In the genomic region with DNA sequence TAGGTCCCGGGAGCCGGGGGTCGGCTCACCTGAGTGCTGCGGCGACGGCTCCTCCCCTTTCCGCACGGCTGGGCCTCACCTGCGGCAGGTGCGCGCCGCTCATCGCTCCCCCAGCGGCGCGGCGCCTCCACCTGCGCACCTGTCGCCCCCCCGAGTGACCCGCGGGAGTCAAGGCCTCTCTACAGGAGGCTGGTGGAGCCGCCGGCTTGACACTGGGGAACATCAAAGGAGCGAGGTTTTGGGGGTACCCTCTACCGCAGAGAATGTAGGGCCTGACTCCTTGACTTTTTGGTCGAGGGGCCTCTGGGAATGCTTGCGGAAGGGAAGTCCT, we compare ENCODE assay signal across 8 cellular contexts. TPM values are rescaled to one million over a fixed set of nuclear protein-coding genes. Genes with fewer than 3 reads are reported as not detected.
DNase-seq lines count a peak whose midpoint lies in the region; ATAC-seq, FAIRE-seq and TF ChIP-seq lines count a peak whose summit lies in the region.

No MANE protein-coding gene starts in this region.

- peaks cover 26% of the 10 kb centered on the region for H3K79me2 ChIP-seq in GM23248 (ENCODE audit: insufficient read depth)

- H3K4me3 ChIP-seq in A549 (peak overlapping the region; percentile 87), GM23248 (peak overlapping the region; percentile 99), astrocyte of the spinal cord (ENCODE audit: low read depth, low read length) (peak overlapping the region; percentile 5), mesodermal cell (ENCODE audit: extremely low read depth, insufficient read depth, low read length, poor library complexity, severe bottlenecking) (peak overlapping the region; percentile 82)

- TF ChIP-seq POLR2A in A549 (IDR thresholded peaks at IDR 0.05; ENCODE audit: low read length) = no peak

- CTCF ChIA-PET in A549 (lab: Yijun Ruan, JAX) = interaction anchor here (0.6 to 38.0 kb wide), 14 partner anchors 9 to 446 kb away, joined by 3 to 1029 read pairs (median 4); no protein-coding TSS in a partner anchor

- no peaks in the 10 kb centered on the region for H3K27me3 ChIP-seq in GM23248 (replicated peaks; ENCODE audit: insufficient read depth)

- H3K9me3 ChIP-seq in A549 = no peaks in the 10 kb centered on the region
- H3K9me3 ChIP-seq in GM23248 (ENCODE audit: low read depth) = no peaks in the 10 kb centered on the region
- no peaks in the 10 kb centered on the region for H3K9me3 ChIP-seq in mesodermal cell (ENCODE audit: control insufficient read depth, low read length)

- WGBS in A549 (ENCODE audit: missing lambda C conversion rate) = 23% methylated on average over 14 of the region's 28 CpGs
- 13 to 36% methylated on average over 9 to 27 of the region's 28 CpGs for WGBS in GM23248 (ENCODE audit: low coverage in 1 of 2, low lambda C conversion rate in 2 of 2, missing lambda C conversion rate in 2 of 2), 2 experiments
- WGBS in mesodermal cell (ENCODE audit: insufficient coverage in 2 of 2), 2 experiments = 2% methylated on average over 12 to 15 of the region's 28 CpGs

- H3K4me2 ChIP-seq in A549 = peak overlapping the region; percentile 94
- H3K4me2 ChIP-seq in GM23248 (ENCODE audit: unreplicated experiment) = peak overlapping the region; percentile 65

- no peaks in the 10 kb centered on the region for H3K36me3 ChIP-seq in GM23248 (ENCODE audit: low read depth)
- H3K36me3 ChIP-seq in mesodermal cell (ENCODE audit: control insufficient read depth, insufficient read depth, low read length) = peaks cover 20% of the 10 kb centered on the region

- H3K4me1 Mint-ChIP-seq in activated CD4-positive, alpha-beta T cell treated with anti-CD3 and anti-CD28 coated beads, Interleukin-2, amount 10 ng/mL, durations not matched to agents 24 days and 14 days = peaks cover 13% of the 10 kb centered on the region

- in situ Hi-C loops in GM23248 (cut with MboI) = loop anchor here (10.0 kb wide), 1 partner anchor 306 kb away; no protein-coding TSS in a partner anchor
- in situ Hi-C loops in astrocyte of the spinal cord (cut with HindIII; ENCODE audit: low sequenced_read_pairs) = no loop called here

- H3K9me3 Mint-ChIP-seq in activated CD4-positive, alpha-beta T cell treated with anti-CD3 and anti-CD28 coated beads, Interleukin-2, amount 10 ng/mL, durations not matched to agents 24 days and 14 days = no peaks in the 10 kb centered on the region

- H3K27ac Mint-ChIP-seq in activated CD4-positive, alpha-beta T cell treated with anti-CD3 and anti-CD28 coated beads, Interleukin-2, amount 10 ng/mL, durations not matched to agents 24 days and 14 days = no peak overlapping the region

- H2AFZ ChIP-seq in GM23248 = no peak overlapping the region

- DNase-seq in A549 (ENCODE audit: low read depth in 1 of 2, low spot score in 1 of 2) (no peak), GM23248 (no peak), astrocyte of the spinal cord (ENCODE audit: low read depth, low spot score) (no peak), urothelium cell line (ENCODE audit: low spot score) (no peak)
- DNase-seq in stimulated activated naive CD4-positive, alpha-beta T cell treated with Interleukin-2 at 50 U/mL for 16 hours (lab: John Stamatoyannopoulos, UW) = no peak
- DNase-seq in activated CD4-positive, alpha-beta T cell treated with anti-CD3 and anti-CD28 coated beads, Interleukin-2, amount 10 ng/mL, durations not matched to agents 24 days and 14 days = no peak

- no peak for FAIRE-seq in A549 (lab: Jason Lieb, UNC)
- no peak for FAIRE-seq in urothelium cell line (lab: Jason Lieb, UNC)

- peaks cover 5% of the 10 kb centered on the region for H3K27me3 Mint-ChIP-seq in activated CD4-positive, alpha-beta T cell treated with anti-CD3 and anti-CD28 coated beads, Interleukin-2, amount 10 ng/mL, durations not matched to agents 24 days and 14 days

- H3K4me3 Mint-ChIP-seq in activated CD4-positive, alpha-beta T cell treated with anti-CD3 and anti-CD28 coated beads, Interleukin-2, amount 10 ng/mL, durations not matched to agents 24 days and 14 days = no peak overlapping the region

- no peaks in the 10 kb centered on the region for H3K9me2 ChIP-seq in GM23248 (ENCODE audit: insufficient read depth)

- no peak for TF ChIP-seq RAD21 in A549 (conservative IDR thresholded peaks at IDR 0.05 in 1 of 2, IDR thresholded peaks at IDR 0.05 in 1 of 2)

- H3K27ac ChIP-seq in A549 (peak overlapping the region; percentile 58 to 86), GM23248 (no peak overlapping the region), mesodermal cell (ENCODE audit: low read depth, low read length, severe bottlenecking) (no peak overlapping the region)

- no peak for TF ChIP-seq EP300 in A549 (IDR thresholded peaks at IDR 0.05)

- no peaks in the 10 kb centered on the region for H3K36me3 Mint-ChIP-seq in activated CD4-positive, alpha-beta T cell treated with anti-CD3 and anti-CD28 coated beads, Interleukin-2, amount 10 ng/mL, durations not matched to agents 24 days and 14 days (ENCODE audit: low read depth)

- peaks cover 11% of the 10 kb centered on the region for H3F3A ChIP-seq in GM23248 (ENCODE audit: insufficient read depth)

- H3K4me1 ChIP-seq in A549 (peaks cover 55% of the 10 kb centered on the region), GM23248 (ENCODE audit: insufficient read depth) (peaks cover 3% of the 10 kb centered on the region), mesodermal cell (ENCODE audit: control insufficient read depth, insufficient read depth, low read length, poor library complexity, severe bottlenecking) (peaks cover 18% of the 10 kb centered on the region)

- POLR2A ChIA-PET in A549 (lab: Yijun Ruan, JAX) = interaction anchor here (0.5 to 7.3 kb wide), 52 partner anchors 9 to 446 kb away, joined by 3 to 171 read pairs (median 4); partner anchors contain the start of gene NTMT1

- intact Hi-C loops in activated CD4-positive, alpha-beta T cell treated with anti-CD3 and anti-CD28 coated beads, Interleukin-2, amount 10 ng/mL, durations not matched to agents 24 days and 14 days (cut with micrococcal nuclease) = loop anchor here (1.0 to 5.0 kb wide), 6 partner anchors 38 to 1111 kb away; partner anchors contain the start of genes NAIF1 and SLC25A25

- H3K9ac ChIP-seq in GM23248 = peak overlapping the region; percentile 45; the same call in 1 of the 2 replicates

- no peak for ATAC-seq in A549
- ATAC-seq in HG03565 (IDR thresholded peaks at IDR 0.05; ENCODE audit: unreplicated experiment) = no peak

- H4K20me1 ChIP-seq in GM23248 (ENCODE audit: insufficient read depth) = no peaks in the 10 kb centered on the region

- TF ChIP-seq CTCF in A549 (IDR thresholded peaks at IDR 0.05) = no peak
- TF ChIP-seq CTCF in astrocyte of the spinal cord (IDR thresholded peaks at IDR 0.05; ENCODE audit: low read depth, low read length) = no peak

TF ChIP-seq in A549, 52 proteins besides CTCF, POLR2A, EP300 and RAD21:
- TF ChIP-seq E2F6 (IDR thresholded peaks at IDR 0.05; ENCODE audit: borderline replicate concordance, low read depth) = peak; percentile 2; the same call in 1 of the 2 replicates
- TF ChIP-seq ESRRA (IDR thresholded peaks at IDR 0.05; ENCODE audit: borderline replicate concordance, low read length) = no peak

RNA-seq across cellular contexts. Expression of gene IER5L, which starts 0.5 kb away (rescaled TPM):
- polyA plus RNA-seq in A549 (2011; rRNA removed) (16.8 and 25.1 TPM in 2 replicates), A549 (2017; fragmentation: RNase III; extraction: RNeasy Plus Mini Kit Qiagen cat#74134 plus additional on column Dnase treatment) (47.9 to 67.5 TPM (median 54.9 TPM) in 3 replicates), GM23248 (2016; fragmentation: Nextera tagmentation; extraction: Ambion mirVana) (4.0 and 4.3 TPM in 2 replicates)
- polyA plus RNA-seq in A549 (2012; cell fraction: cytosol; rRNA removed) = 51.4 and 90.0 TPM in 2 replicates
- polyA plus RNA-seq in A549 (2012; cell fraction: nucleus; rRNA removed) = 63.3 and 123 TPM in 2 replicates
- 18.1 and 21.3 TPM in 2 replicates for polyA minus RNA-seq in A549 (2011; rRNA and poly(A)+ RNA removed)
- total RNA-seq in GM23248 (2014; rRNA removed; shearing (Covaris generic)) = 69.4 and 81.7 TPM in 2 replicates
- polyA plus RNA-seq in mesodermal cell (2013, experiment 1 of 2) = 75.6 TPM
- 55.6 TPM for polyA plus RNA-seq in mesodermal cell (2013, experiment 2 of 2)
- total RNA-seq in activated CD4-positive, alpha-beta T cell treated with anti-CD3 and anti-CD28 coated beads, Interleukin-2, amount 10 ng/mL, durations not matched to agents 24 days and 14 days = 11.7 and 12.2 TPM in 2 replicates

Comparison
In these comparisons a context has a peak if more than half of its experiments do, and no peak if none do; other contexts are left out.
1. H3K27ac ChIP-seq: peak in A549 (2 of 2); none in GM23248 (single experiment) and mesodermal cell (single experiment).
2. H3K4me3 ChIP-seq: peak in every context shown above with its lines; median percentile 99 in GM23248; 87 in A549; 82 in mesodermal cell; 5 in astrocyte of the spinal cord.